10 cellular contexts compared by ENCODE assay signal in genomic region chr6:30171677-30172471, GRCh38. TPM values are rescaled to one million over a fixed set of nuclear protein-coding genes. Genes with fewer than 3 reads are reported as not detected.
DNase-seq lines count a peak whose midpoint lies in the region; ATAC-seq lines count a peak whose summit lies in the region.
"Had no signal": no experiment of that assay in that cellular context is flagged by ENCODE, and none has a peak within 500 bp of the region (broad histone marks: within the 10 kb centered on the region; RNA-seq: fewer than 3 reads in every experiment).

No MANE protein-coding gene starts in this region.

- H3K9me3 ChIP-seq in right cardiac atrium (ENCODE audit: control insufficient read depth, low read length) (no peaks in the 10 kb centered on the region), skeletal muscle satellite cell (replicated peaks; ENCODE audit: low read length) (no peaks in the 10 kb centered on the region)
- H3K9me3 ChIP-seq: ovary had no signal

- H3K4me3 Mint-ChIP-seq in T-cell: peak overlapping the region in 1 of 3 donors; percentile 48

- no peaks in the 10 kb centered on the region for H3K36me3 ChIP-seq in skeletal muscle satellite cell (ENCODE audit: insufficient read depth, low read length)
- H3K36me3 ChIP-seq: ovary had no signal

- H3K4me1 ChIP-seq in right cardiac atrium (ENCODE audit: control insufficient read depth, insufficient read depth, low read length) (no peaks in the 10 kb centered on the region), skeletal muscle satellite cell (ENCODE audit: control insufficient read depth, insufficient read depth, low read length) (peaks cover 5% of the 10 kb centered on the region)

- no peaks in the 10 kb centered on the region for H3K9me3 Mint-ChIP-seq in T-cell

- POLR2A ChIA-PET in T-cell (lab: Charles Lee): no interaction called here

- H3K36me3 Mint-ChIP-seq in T-cell: no peaks in the 10 kb centered on the region

- ATAC-seq in T-cell (replicated peaks in 1 of 4) (peak; percentile 26 to 45 (median 43)), right cardiac atrium (peak; percentile 41 to 56), GM18517 (IDR thresholded peaks at IDR 0.05; ENCODE audit: unreplicated experiment) (no peak)

- no peak overlapping the region for H3K27ac Mint-ChIP-seq in T-cell

- H3K27me3 ChIP-seq in right cardiac atrium (ENCODE audit: control insufficient read depth, insufficient read depth): no peaks in the 10 kb centered on the region
- peaks cover 90% of the 10 kb centered on the region for H3K27me3 ChIP-seq in skeletal muscle satellite cell (ENCODE audit: control insufficient read depth, insufficient read depth, low read length)
- H3K27me3 ChIP-seq: ovary had no signal

- H3K9ac ChIP-seq in skeletal muscle satellite cell (ENCODE audit: low read depth, low read length): no peak overlapping the region

- 4% methylated on average over 62 of the region's 62 CpGs for WGBS in right cardiac atrium

- peak overlapping the region; percentile 30 for H3K4me2 ChIP-seq in skeletal muscle satellite cell (ENCODE audit: low read length)

- H3K4me3 ChIP-seq in right cardiac atrium (ENCODE audit: low read length) (no peak overlapping the region), skeletal muscle satellite cell (ENCODE audit: low read length) (no peak overlapping the region)
- H3K4me3 ChIP-seq: ovary had no signal

- intact Hi-C loops in right cardiac atrium (cut with DNase I): no loop called here

- H3K27ac ChIP-seq in right cardiac atrium (ENCODE audit: low read length): no peak overlapping the region
- H3K27ac ChIP-seq: ovary had no signal

- H3K27me3 Mint-ChIP-seq in T-cell: peaks cover 54 to 70% of the 10 kb centered on the region in 2 donors

- DNase-seq in NCI-H1105 treated with DMSO at 0.1 percent for 48 hours (lab: John Stamatoyannopoulos, UW): peak; percentile 17
- no peak for DNase-seq in NCI-H1105 (lab: John Stamatoyannopoulos, UW)
- no peak for DNase-seq in T-cell
- DNase-seq in right cardiac atrium: no peak
- DNase-seq in AML-193 (lab: John Stamatoyannopoulos, UW): no peak
- no peak for DNase-seq in nucleus accumbens (lab: John Stamatoyannopoulos, UW)

- peaks cover 0 to 13% (median 5%) of the 10 kb centered on the region in 3 donors for H3K4me1 Mint-ChIP-seq in T-cell

- CTCF ChIA-PET in T-cell (lab: Charles Lee): interaction anchor here in 1 of 2 donors (0.5 kb wide), 1 partner anchor 49 kb away, joined by 3 read pairs; no protein-coding TSS in a partner anchor

RNA-seq across cellular contexts. Expression of gene TRIM15, which starts 8.5 kb away (rescaled TPM):
- total RNA-seq in T-cell: not detected
- total RNA-seq in right cardiac atrium: not detected
- polyA plus RNA-seq in right cardiac atrium: not detected
- total RNA-seq in skeletal muscle satellite cell (2012; rRNA removed): not detected in 2 replicates
- total RNA-seq: A172 had no signal
- polyA plus RNA-seq: ovary had no signal

RNA-seq across cellular contexts. Expression of gene TRIM10, which starts 10.9 kb away (rescaled TPM):
- total RNA-seq in T-cell (not detected), right cardiac atrium (not detected)
- not detected for polyA plus RNA-seq in right cardiac atrium
- total RNA-seq in skeletal muscle satellite cell (2012; rRNA removed): not detected in 2 replicates
- total RNA-seq: A172 had no signal
- polyA plus RNA-seq: ovary had no signal

RNA-seq across cellular contexts. Expression of gene TRIM40, which starts 35.9 kb away (rescaled TPM):
- total RNA-seq in T-cell (not detected), right cardiac atrium (not detected)
- not detected for polyA plus RNA-seq in right cardiac atrium
- total RNA-seq in skeletal muscle satellite cell (2012; rRNA removed): not detected in 2 replicates
- total RNA-seq: A172, ovary had no signal
- polyA plus RNA-seq: ovary had no signal

RNA-seq across cellular contexts. Expression of gene TRIM26, which starts 41.3 kb away (rescaled TPM):
- 10 to 100 TPM; 46.4 to 57.4 (median 54.1) TPM for total RNA-seq in T-cell
- total RNA-seq in right cardiac atrium: 10 to 100 TPM; 19.9 to 27.1 (median 25.1) TPM
- polyA plus RNA-seq in right cardiac atrium: 19.6 TPM
- total RNA-seq in skeletal muscle satellite cell (2012; rRNA removed): 19.9 and 21.0 TPM in 2 replicates

RNA-seq across cellular contexts. Expression of gene TRIM31, which starts 59.0 kb away (rescaled TPM):
- total RNA-seq in T-cell (under 1 TPM in 1 of 5 donors, not detected in 4; 0.44 TPM), right cardiac atrium (not detected)
- polyA plus RNA-seq in right cardiac atrium: not detected
- total RNA-seq in skeletal muscle satellite cell (2012; rRNA removed): not detected in 2 replicates
- total RNA-seq: A172, ovary had no signal
- polyA plus RNA-seq: ovary had no signal
